Comparison of ENCODE assay signal across 22 cellular contexts in genomic region chr4:139458543-139458942, GRCh38. TPM values are rescaled to one million over a fixed set of nuclear protein-coding genes. Genes with fewer than 3 reads are reported as not detected.
DNase-seq lines count a peak whose midpoint lies in the region; TF ChIP-seq lines count a peak whose summit lies in the region.
"Had no signal": no experiment of that assay in that cellular context is flagged by ENCODE, and none has a peak within 500 bp of the region (broad histone marks: within the 10 kb centered on the region; RNA-seq: fewer than 3 reads in every experiment).

No MANE protein-coding gene starts in this region.

- no peak overlapping the region for H3K27ac ChIP-seq in PC-9
- H3K27ac ChIP-seq: thyroid gland had no signal

- H4K20me1 ChIP-seq in PC-9 (ENCODE audit: insufficient read depth), result no peaks in the 10 kb centered on the region

- CTCF ChIA-PET in PC-9 (lab: Charles Lee), result no interaction called here

- no peaks in the 10 kb centered on the region for H3K9me3 Mint-ChIP-seq in type B pancreatic cell
- no peaks in the 10 kb centered on the region for H3K9me3 Mint-ChIP-seq in activated CD4-positive, alpha-beta T cell treated with anti-CD3 and anti-CD28 coated beads, Interleukin-2, amount 10 ng/mL, durations not matched to agents 24 days and 14 days
- H3K9me3 Mint-ChIP-seq: activated CD8-positive, alpha-beta T cell treated with anti-CD3 and anti-CD28 coated beads for 36 hours; effector memory CD8-positive, alpha-beta T cell had no signal

- no peaks in the 10 kb centered on the region for H3F3A ChIP-seq in PC-9 (ENCODE audit: insufficient read depth, low read depth)

- peaks cover 35% of the 10 kb centered on the region for H3K4me1 ChIP-seq in PC-9 (replicated peaks; ENCODE audit: insufficient read depth)
- H3K4me1 ChIP-seq: BE2C had no signal

- intact Hi-C loops in PC-9 (cut with micrococcal nuclease; ENCODE audit: unreplicated experiment), result no loop called here
- intact Hi-C loops in activated CD4-positive, alpha-beta T cell treated with anti-CD3 and anti-CD28 coated beads, Interleukin-2, amount 10 ng/mL, durations not matched to agents 24 days and 14 days (cut with micrococcal nuclease), result loop anchor here (10.0 kb wide), 1 partner anchor 916 kb away; the partner anchor contains the start of gene SCOC

- H2AFZ ChIP-seq in PC-9, result no peak overlapping the region

- no peaks in the 10 kb centered on the region for H3K36me3 ChIP-seq in PC-9 (ENCODE audit: low read depth)
- H3K36me3 ChIP-seq: BE2C, thyroid gland had no signal

- H3K4me2 ChIP-seq in PC-9, result peak overlapping the region; percentile 36
- H3K4me2 ChIP-seq: smooth muscle cell had no signal

- peaks cover 9% of the 10 kb centered on the region for H3K36me3 Mint-ChIP-seq in type B pancreatic cell
- peaks cover 14% of the 10 kb centered on the region for H3K36me3 Mint-ChIP-seq in activated CD4-positive, alpha-beta T cell treated with anti-CD3 and anti-CD28 coated beads, Interleukin-2, amount 10 ng/mL, durations not matched to agents 24 days and 14 days (ENCODE audit: low read depth)

- H3K4me1 Mint-ChIP-seq in type B pancreatic cell (ENCODE audit: unreplicated experiment), result peaks cover 44% of the 10 kb centered on the region
- peaks cover 42% of the 10 kb centered on the region for H3K4me1 Mint-ChIP-seq in activated CD4-positive, alpha-beta T cell treated with anti-CD3 and anti-CD28 coated beads, Interleukin-2, amount 10 ng/mL, durations not matched to agents 24 days and 14 days

- peaks cover 60% of the 10 kb centered on the region for H3K79me2 ChIP-seq in PC-9 (ENCODE audit: low read depth)

- POLR2A ChIA-PET in PC-9 (lab: Charles Lee; ENCODE audit: unreplicated experiment), result no interaction called here

- H3K9me2 ChIP-seq in PC-9 (ENCODE audit: insufficient read depth), result no peaks in the 10 kb centered on the region

- DNase-seq in NCI-H146 (lab: John Stamatoyannopoulos, UW), result peak; percentile 4
- no peak for DNase-seq in NCI-H146 treated with DMSO at 0.1 percent for 48 hours (lab: John Stamatoyannopoulos, UW; ENCODE audit: unreplicated experiment)
- no peak for DNase-seq in PC-9
- DNase-seq in epithelial cell of esophagus (ENCODE audit: low read depth), result peak; percentile 18
- DNase-seq in type B pancreatic cell (ENCODE audit: extremely low spot score, unreplicated experiment), result no peak
- DNase-seq in NCI-H345 (lab: John Stamatoyannopoulos, UW), result no peak
- no peak for DNase-seq in DMS 273 (lab: John Stamatoyannopoulos, UW; ENCODE audit: unreplicated experiment)
- no peak for DNase-seq in activated CD4-positive, alpha-beta T cell treated with anti-CD3 and anti-CD28 coated beads, Interleukin-2, amount 10 ng/mL, durations not matched to agents 24 days and 14 days
- DNase-seq: activated CD4-positive, CD25-positive, alpha-beta regulatory T cell; activated CD8-positive, alpha-beta T cell treated with anti-CD3 and anti-CD28 coated beads for 36 hours; activated gamma-delta T cell treated with Interleukin-2 at 50 U/mL for 16 hours; activated T-cell treated with anti-CD3 and anti-CD28 coated beads for 4 hours; BE2C; effector memory CD8-positive, alpha-beta T cell; NCI-H187 treated with DMSO at 0.1 percent for 48 hours; stimulated activated CD4-positive, alpha-beta T cell treated with anti-CD3 and anti-CD28 coated beads, Interleukin-2, amount 100 ng/mL, for 48 hours; stimulated activated naive CD4-positive, alpha-beta T cell treated with Interleukin-2 at 50 U/mL for 16 hours; T-helper 9 cell; thyroid gland had no signal

- no peaks in the 10 kb centered on the region for H3K27me3 ChIP-seq in PC-9 (ENCODE audit: insufficient read depth, low read depth)
- H3K27me3 ChIP-seq: BE2C, body of pancreas, thyroid gland had no signal

- peak overlapping the region; percentile 17 for H3K27ac Mint-ChIP-seq in type B pancreatic cell
- H3K27ac Mint-ChIP-seq in activated CD4-positive, alpha-beta T cell treated with anti-CD3 and anti-CD28 coated beads, Interleukin-2, amount 10 ng/mL, durations not matched to agents 24 days and 14 days, result no peak overlapping the region
- H3K27ac Mint-ChIP-seq: activated CD8-positive, alpha-beta T cell treated with anti-CD3 and anti-CD28 coated beads for 36 hours had no signal

- no peak for TF ChIP-seq CTCF in PC-9 (conservative IDR thresholded peaks at IDR 0.05)
- TF ChIP-seq CTCF in epithelial cell of esophagus (IDR thresholded peaks at IDR 0.05; ENCODE audit: insufficient read depth, low read depth, low read length, missing control alignments), result no peak
- no peak for TF ChIP-seq CTCF in type B pancreatic cell (conservative IDR thresholded peaks at IDR 0.05)

- peak overlapping the region; percentile 47 for H3K4me3 Mint-ChIP-seq in type B pancreatic cell
- H3K4me3 Mint-ChIP-seq in activated CD4-positive, alpha-beta T cell treated with anti-CD3 and anti-CD28 coated beads, Interleukin-2, amount 10 ng/mL, durations not matched to agents 24 days and 14 days, result no peak overlapping the region
- H3K4me3 Mint-ChIP-seq: activated CD8-positive, alpha-beta T cell treated with anti-CD3 and anti-CD28 coated beads for 36 hours had no signal

- H3K27me3 Mint-ChIP-seq in type B pancreatic cell, result no peaks in the 10 kb centered on the region
- no peaks in the 10 kb centered on the region for H3K27me3 Mint-ChIP-seq in activated CD4-positive, alpha-beta T cell treated with anti-CD3 and anti-CD28 coated beads, Interleukin-2, amount 10 ng/mL, durations not matched to agents 24 days and 14 days
- H3K27me3 Mint-ChIP-seq: activated CD8-positive, alpha-beta T cell treated with anti-CD3 and anti-CD28 coated beads for 36 hours; effector memory CD8-positive, alpha-beta T cell had no signal

- H3K9me3 ChIP-seq in PC-9 (ENCODE audit: insufficient read depth, low read depth), result no peaks in the 10 kb centered on the region
- H3K9me3 ChIP-seq: BE2C, body of pancreas, thyroid gland had no signal

- no peak overlapping the region for H3K4me3 ChIP-seq in PC-9
- no peak overlapping the region for H3K4me3 ChIP-seq in epithelial cell of esophagus (ENCODE audit: low read length)
- H3K4me3 ChIP-seq: body of pancreas, lung, smooth muscle cell, thyroid gland had no signal

- no TSS peak for BruUV-seq in PC-9 (replicated peaks; lab: Mats Ljungman, UMichigan)

RNA-seq across cellular contexts. Expression of gene RAB33B, which starts 4.6 kb away (rescaled TPM):
- total RNA-seq in PC-9 (2021) (6.6 and 7.7 TPM in 2 replicates), type B pancreatic cell (ENCODE audit: low replicate concordance) (7.8 and 9.0 TPM in 2 replicates)
- total RNA-seq in activated CD4-positive, alpha-beta T cell treated with anti-CD3 and anti-CD28 coated beads, Interleukin-2, amount 10 ng/mL, durations not matched to agents 24 days and 14 days, result 4.4 and 5.7 TPM in 2 replicates

Comparison
In these comparisons a context has a peak if more than half of its experiments do, and no peak if none do; other contexts are left out.
1. DNase-seq: peak in NCI-H146 (single experiment) and epithelial cell of esophagus (single experiment); none in NCI-H146 treated with DMSO at 0.1 percent for 48 hours (single experiment), PC-9 (0 of 2), type B pancreatic cell (single experiment), NCI-H345 (single experiment), DMS 273 (single experiment) and activated CD4-positive, alpha-beta T cell treated with anti-CD3 and anti-CD28 coated beads, Interleukin-2, amount 10 ng/mL, durations not matched to agents 24 days and 14 days (single experiment).